ENCODE assay signal across 10 cellular contexts in genomic region chr2:96859338-96859649, GRCh38. TPM values are rescaled to one million over a fixed set of nuclear protein-coding genes. Genes with fewer than 3 reads are reported as not detected.
DNase-seq lines count a peak whose midpoint lies in the region; ATAC-seq and TF ChIP-seq lines count a peak whose summit lies in the region.
"Had no signal": no experiment of that assay in that cellular context is flagged by ENCODE, and none has a peak within 500 bp of the region (broad histone marks: within the 10 kb centered on the region; RNA-seq: fewer than 3 reads in every experiment).

No MANE protein-coding gene starts in this region.

- no peaks in the 10 kb centered on the region for H3K9me3 Mint-ChIP-seq in Caco-2 (ENCODE audit: unreplicated experiment)

- no peak for DNase-seq in Caco-2
- no peak for DNase-seq in SK-N-SH
- peak; percentile 76 to 88 (median 80) for DNase-seq in heart left ventricle
- no peak for DNase-seq in COLO668 (lab: John Stamatoyannopoulos, UW; ENCODE audit: unreplicated experiment)
- no peak for DNase-seq in NCI-H2081 (lab: John Stamatoyannopoulos, UW)
- DNase-seq: GOT3, NCI-H1417 treated with DMSO at 0.1 percent for 48 hours had no signal

- no peaks in the 10 kb centered on the region for H4K20me1 ChIP-seq in SK-N-SH (ENCODE audit: insufficient read depth)

- peaks cover 31% of the 10 kb centered on the region for H3K36me3 Mint-ChIP-seq in Caco-2 (ENCODE audit: insufficient read depth, unreplicated experiment)

- peaks cover 32% of the 10 kb centered on the region for H3K79me2 ChIP-seq in SK-N-SH (ENCODE audit: insufficient read depth)

- no peak overlapping the region for H3K9ac ChIP-seq in SK-N-SH
- no peak overlapping the region for H3K9ac ChIP-seq in rectal smooth muscle tissue (ENCODE audit: low read length)

- H3K27ac ChIP-seq in SK-N-SH (ENCODE audit: low read depth in 2 of 2, low read length in 1 of 2) (no peak overlapping the region; a peak in 1 of 4 replicates), heart left ventricle (peak overlapping the region in 11 of 12 donors; percentile 64 to 87 (median 79)), rectal smooth muscle tissue (ENCODE audit: low read depth, low read length) (peak overlapping the region; percentile 78)

- no peaks in the 10 kb centered on the region for H3K9me3 ChIP-seq in Caco-2
- H3K9me3 ChIP-seq in SK-N-SH = no peaks in the 10 kb centered on the region
- no peaks in the 10 kb centered on the region for H3K9me3 ChIP-seq in heart left ventricle

- H3K4me1 Mint-ChIP-seq in Caco-2 (ENCODE audit: low read depth, unreplicated experiment) = peaks cover 17% of the 10 kb centered on the region

- CTCF ChIA-PET in Caco-2 (lab: Charles Lee) (interaction anchor here (0.5 to 2.9 kb wide), 14 partner anchors 9 to 129 kb away, joined by 3 to 72 read pairs (median 7); no protein-coding TSS in a partner anchor), SK-N-SH (lab: Yijun Ruan, JAX) (interaction anchor here (0.7 to 8.1 kb wide), 8 partner anchors 9 to 117 kb away, joined by 3 to 332 read pairs (median 10); partner anchors contain the start of gene SEMA4C)

- H3K36me3 ChIP-seq in Caco-2 (ENCODE audit: control insufficient read depth, insufficient read depth, low read length) (peaks cover 5% of the 10 kb centered on the region; the same call in 1 of the 2 replicates), SK-N-SH (replicated peaks in 1 of 2; ENCODE audit: control insufficient read depth in 1 of 2, insufficient read depth in 2 of 2, low read length in 1 of 2) (peaks cover under 1 to 36% of the 10 kb centered on the region in 2 experiments), heart left ventricle (peaks cover 0 to 50% (median 40%) of the 10 kb centered on the region in 9 donors), rectal smooth muscle tissue (ENCODE audit: control insufficient read depth, insufficient read depth, low read length) (peaks cover 35% of the 10 kb centered on the region)

- 95% methylated on average over 4 of the region's 4 CpGs for WGBS in SK-N-SH (ENCODE audit: low lambda C conversion rate)
- 30 to 52% (median 39%) methylated on average over 4 of the region's 4 CpGs for WGBS in heart left ventricle, 4 donors

- ATAC-seq in heart left ventricle = peak in 1 of 4 donors; percentile 6
- no peak for ATAC-seq in HG03378 (IDR thresholded peaks at IDR 0.05; ENCODE audit: unreplicated experiment)
- ATAC-seq in GM19351 (IDR thresholded peaks at IDR 0.05; ENCODE audit: unreplicated experiment) = no peak

- BruUV-seq in Caco-2 (replicated peaks; lab: Mats Ljungman, UMichigan) = no TSS peak

- no peak for TF ChIP-seq POLR2A in heart left ventricle (IDR thresholded peaks at IDR 0.05)

- no peak overlapping the region for H3K4me3 ChIP-seq in Caco-2 (ENCODE audit: low read depth, low read length)
- no peak overlapping the region for H3K4me3 ChIP-seq in SK-N-SH (ENCODE audit: low read depth in 2 of 2, low read length in 1 of 2)
- peak overlapping the region in 7 of 12 donors; percentile 33 to 89 (median 80) for H3K4me3 ChIP-seq in heart left ventricle
- no peak overlapping the region for H3K4me3 ChIP-seq in rectal smooth muscle tissue (ENCODE audit: low read length)

- no peaks in the 10 kb centered on the region for H3K27me3 ChIP-seq in Caco-2 (replicated peaks; ENCODE audit: control insufficient read depth, insufficient read depth, low read length)
- H3K27me3 ChIP-seq in SK-N-SH (ENCODE audit: insufficient read depth) = no peaks in the 10 kb centered on the region
- no peaks in the 10 kb centered on the region for H3K27me3 ChIP-seq in heart left ventricle
- no peaks in the 10 kb centered on the region for H3K27me3 ChIP-seq in rectal smooth muscle tissue (ENCODE audit: control insufficient read depth, insufficient read depth, low read length)

- POLR2A ChIA-PET in Caco-2 (lab: Charles Lee) (interaction anchor here (1.7 to 1.8 kb wide), 2 partner anchors 7 to 9 kb away, joined by 5 to 23 read pairs; no protein-coding TSS in a partner anchor), SK-N-SH (lab: Yijun Ruan, JAX) (no interaction called here)

- peaks cover 15% of the 10 kb centered on the region for H3K4me1 ChIP-seq in Caco-2
- peaks cover 0 to 18% of the 10 kb centered on the region in 2 experiments; a peak in 1 of 4 replicates for H3K4me1 ChIP-seq in SK-N-SH (ENCODE audit: control insufficient read depth in 1 of 2, insufficient read depth in 2 of 2, low read depth in 1 of 2, low read length in 1 of 2)
- peaks cover 0 to 53% (median 39%) of the 10 kb centered on the region in 12 donors for H3K4me1 ChIP-seq in heart left ventricle
- peaks cover 19% of the 10 kb centered on the region for H3K4me1 ChIP-seq in rectal smooth muscle tissue (ENCODE audit: control insufficient read depth, insufficient read depth, low read length)

- peaks cover 17% of the 10 kb centered on the region for H3F3A ChIP-seq in SK-N-SH (replicated peaks; ENCODE audit: insufficient read depth)

- no peak for TF ChIP-seq CTCF in Caco-2 (IDR thresholded peaks at IDR 0.05; ENCODE audit: insufficient read depth in 1 of 2, low read depth in 1 of 2, low read length in 1 of 2, severe bottlenecking in 1 of 2, unreplicated experiment in 1 of 2)
- no peak for TF ChIP-seq CTCF in SK-N-SH (IDR thresholded peaks at IDR 0.05)
- TF ChIP-seq CTCF in heart left ventricle (IDR thresholded peaks at IDR 0.05) = no peak

- no peak overlapping the region for H3K4me2 ChIP-seq in SK-N-SH

- no peaks in the 10 kb centered on the region for H3K27me3 Mint-ChIP-seq in Caco-2 (ENCODE audit: insufficient read depth, unreplicated experiment)

- no peak for TF ChIP-seq RAD21 in SK-N-SH (IDR thresholded peaks at IDR 0.05; ENCODE audit: low read length)

- H3K27ac Mint-ChIP-seq in Caco-2 (ENCODE audit: unreplicated experiment) = peak overlapping the region; percentile 89

- H3K4me3 Mint-ChIP-seq in Caco-2 (ENCODE audit: unreplicated experiment) = peak overlapping the region; percentile 68

- TF ChIP-seq EP300 in SK-N-SH (IDR thresholded peaks at IDR 0.05; ENCODE audit: borderline replicate concordance in 1 of 2, low read depth in 1 of 2, low read length in 1 of 2) = no peak

- no peak overlapping the region for H2AFZ ChIP-seq in SK-N-SH (ENCODE audit: low read depth)

- no peaks in the 10 kb centered on the region for H3K9me2 ChIP-seq in SK-N-SH

- intact Hi-C loops in Caco-2 (cut with micrococcal nuclease; ENCODE audit: unreplicated experiment) = loop anchor here (1.0 kb wide), 1 partner anchor 92 kb away; no protein-coding TSS in a partner anchor
- intact Hi-C loops in heart left ventricle (cut with DNase I) = loop anchor here in 8 of 10 donors (2.0 to 10.0 kb wide), 6 partner anchors 46 to 253 kb away; partner anchors contain the start of gene ANKRD36 (in 1 of the 8)

TF ChIP-seq in SK-N-SH, 30 proteins besides CTCF, POLR2A, EP300 and RAD21:
- no peak; the same call in 1 of the 2 replicates for TF ChIP-seq PBX3 (IDR thresholded peaks at IDR 0.05)
- TF ChIP-seq NFIC (IDR thresholded peaks at IDR 0.05; ENCODE audit: borderline replicate concordance) = 0 out of 2 replicates have a peak, but pooled peaks have one; percentile 17

RNA-seq across cellular contexts. Expression of gene ANKRD39, which starts 1.5 kb away (rescaled TPM):
- total RNA-seq in Caco-2 (2022) (19.3 and 21.6 TPM in 2 replicates), heart left ventricle (10 to 100 TPM; 13.3 to 18.4 (median 16.8) TPM)
- polyA plus RNA-seq in SK-N-SH (2012; rRNA removed) (11.8 and 13.4 TPM in 2 replicates), heart left ventricle (10 to 100 TPM; 18.3 to 33.4 TPM)
- polyA plus RNA-seq in SK-N-SH (2012; cell fraction: cytosol; rRNA removed) = 7.2 and 10.5 TPM in 2 replicates
- polyA plus RNA-seq in SK-N-SH (2012; cell fraction: nucleus; rRNA removed) = 18.7 and 27.3 TPM in 2 replicates

RNA-seq across cellular contexts. Expression of gene SEMA4C, which starts 10.6 kb away (rescaled TPM):
- 29.9 and 31.4 TPM in 2 replicates for total RNA-seq in Caco-2 (2022)
- 34.8 and 40.9 TPM in 2 replicates for polyA plus RNA-seq in SK-N-SH (2012; rRNA removed)
- 13.7 and 21.8 TPM in 2 replicates for polyA plus RNA-seq in SK-N-SH (2012; cell fraction: cytosol; rRNA removed)
- polyA plus RNA-seq in SK-N-SH (2012; cell fraction: nucleus; rRNA removed) = 70.5 and 71.1 TPM in 2 replicates
- 10 to 100 TPM; 15.6 to 29.6 (median 22.0) TPM for total RNA-seq in heart left ventricle
- polyA plus RNA-seq in heart left ventricle = 10 to 100 TPM; 11.7 to 17.0 TPM

RNA-seq across cellular contexts. Expression of gene ANKRD23, which starts 15.5 kb away (rescaled TPM):
- total RNA-seq in Caco-2 (2022) = 2.5 and 7.4 TPM in 2 replicates
- polyA plus RNA-seq in SK-N-SH (2012; rRNA removed) = 3.1 and 3.8 TPM in 2 replicates
- polyA plus RNA-seq in SK-N-SH (2012; cell fraction: cytosol; rRNA removed) = 0.62 and 1.2 TPM in 2 replicates
- polyA plus RNA-seq in SK-N-SH (2012; cell fraction: nucleus; rRNA removed) = 20.3 and 22.2 TPM in 2 replicates
- total RNA-seq in heart left ventricle = 10 to 100 TPM in 2 of 9 donors, 1 to 10 TPM in 7; 2.3 to 23.6 (median 7.9) TPM
- polyA plus RNA-seq in heart left ventricle = 10 to 100 TPM in 1 of 2 donors, under 1 TPM in 1; 0.96 to 26.7 TPM

RNA-seq across cellular contexts. Expression of gene CNNM3, which starts 43.2 kb away (rescaled TPM):
- 62.5 and 69.1 TPM in 2 replicates for total RNA-seq in Caco-2 (2022)
- 9.3 and 14.7 TPM in 2 replicates for polyA plus RNA-seq in SK-N-SH (2012; rRNA removed)
- 5.6 and 7.1 TPM in 2 replicates for polyA plus RNA-seq in SK-N-SH (2012; cell fraction: cytosol; rRNA removed)
- 15.2 and 18.5 TPM in 2 replicates for polyA plus RNA-seq in SK-N-SH (2012; cell fraction: nucleus; rRNA removed)
- total RNA-seq in heart left ventricle = 10 to 100 TPM in 6 of 9 donors, 1 to 10 TPM in 3; 6.6 to 17.7 (median 10.6) TPM
- 1 to 10 TPM; 5.1 to 7.1 TPM for polyA plus RNA-seq in heart left ventricle

Comparison
In these comparisons a context has a peak if more than half of its experiments do, and no peak if none do; other contexts are left out.
1. DNase-seq: peak in heart left ventricle (5 of 5); none in Caco-2 (0 of 2), SK-N-SH (single experiment), COLO668 (single experiment) and NCI-H2081 (0 of 2).
2. H3K4me3 ChIP-seq: peak in heart left ventricle (7 of 12); none in Caco-2 (single experiment), SK-N-SH (0 of 2) and rectal smooth muscle tissue (single experiment).
3. H3K27ac ChIP-seq: peak in heart left ventricle (11 of 12) and rectal smooth muscle tissue (single experiment); none in SK-N-SH (0 of 2).